Comparison of ENCODE assay signal across 8 cellular contexts in the genomic region with DNA sequence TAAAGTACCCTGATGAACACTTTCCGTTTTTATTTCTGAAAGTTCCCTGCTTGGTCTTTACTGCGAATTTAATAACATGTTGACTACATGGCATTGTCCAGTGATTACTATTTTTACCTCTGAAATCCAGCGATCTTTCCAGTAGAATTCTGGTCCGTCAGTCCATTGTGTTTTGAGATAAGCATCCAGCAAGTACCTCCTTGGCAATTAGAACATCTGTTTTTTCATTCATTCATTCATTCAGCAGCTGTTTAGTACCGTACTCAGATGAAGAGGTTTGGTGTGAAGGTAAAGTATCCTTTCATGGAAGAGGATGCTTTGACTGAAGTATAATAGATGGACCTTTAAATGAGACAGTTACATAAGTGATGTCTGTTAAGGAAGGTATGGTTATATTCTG. TPM values are rescaled to one million over a fixed set of nuclear protein-coding genes. Genes with fewer than 3 reads are reported as not detected.
DNase-seq lines count a peak whose midpoint lies in the region; ATAC-seq and TF ChIP-seq lines count a peak whose summit lies in the region.

No MANE protein-coding gene starts in this region.

- POLR2A ChIA-PET in CD8-positive, alpha-beta memory T cell (lab: Charles Lee): no interaction called here

- ATAC-seq in effector memory CD8-positive, alpha-beta T cell (replicated peaks): no peak
- ATAC-seq in GM19328 (IDR thresholded peaks at IDR 0.05; ENCODE audit: unreplicated experiment): no peak

- no peaks in the 10 kb centered on the region for H3K27me3 ChIP-seq in CD8-positive, alpha-beta memory T cell (ENCODE audit: insufficient read depth, low read length, poor library complexity, severe bottlenecking)
- H3K27me3 ChIP-seq in osteoblast (ENCODE audit: insufficient read depth, low read length): peaks cover 3% of the 10 kb centered on the region

- TF ChIP-seq CTCF in osteoblast (IDR thresholded peaks at IDR 0.05; ENCODE audit: extremely low read depth, low read depth, low read length): no peak

- no peaks in the 10 kb centered on the region for H3K9me3 Mint-ChIP-seq in CD8-positive, alpha-beta memory T cell
- H3K9me3 Mint-ChIP-seq in effector memory CD8-positive, alpha-beta T cell: no peaks in the 10 kb centered on the region

- peaks cover 25% of the 10 kb centered on the region for H3K4me1 ChIP-seq in CD8-positive, alpha-beta memory T cell (ENCODE audit: insufficient read depth, low read length)
- H3K4me1 ChIP-seq in osteoblast (ENCODE audit: insufficient read depth, low read length): peaks cover 21% of the 10 kb centered on the region

- peaks cover 0 to 2% (median 0%) of the 10 kb centered on the region in 3 donors for H3K36me3 Mint-ChIP-seq in CD8-positive, alpha-beta memory T cell
- no peaks in the 10 kb centered on the region for H3K36me3 Mint-ChIP-seq in effector memory CD8-positive, alpha-beta T cell (ENCODE audit: insufficient read depth)

- peaks cover 27 to 55% (median 42%) of the 10 kb centered on the region in 3 donors for H3K4me1 Mint-ChIP-seq in CD8-positive, alpha-beta memory T cell
- peaks cover 13 to 23% of the 10 kb centered on the region in 2 donors for H3K4me1 Mint-ChIP-seq in effector memory CD8-positive, alpha-beta T cell (ENCODE audit: low read depth in 2 of 2)

- no peaks in the 10 kb centered on the region for H3K9me3 ChIP-seq in CD8-positive, alpha-beta memory T cell (ENCODE audit: low read length)
- H3K9me3 ChIP-seq in osteoblast (ENCODE audit: low read depth, low read length): no peaks in the 10 kb centered on the region

- H3K36me3 ChIP-seq in CD8-positive, alpha-beta memory T cell (ENCODE audit: insufficient read depth, low read length): no peaks in the 10 kb centered on the region
- no peaks in the 10 kb centered on the region for H3K36me3 ChIP-seq in osteoblast (ENCODE audit: insufficient read depth, low read length)

- H3K4me3 ChIP-seq in CD8-positive, alpha-beta memory T cell (ENCODE audit: low read length): peak overlapping the region; percentile 83
- H3K4me3 ChIP-seq in osteoblast (ENCODE audit: insufficient read depth, low read length): peak overlapping the region; percentile 88

- peak overlapping the region; percentile 64 for H3K27ac ChIP-seq in CD8-positive, alpha-beta memory T cell (ENCODE audit: low read depth, low read length)
- peak overlapping the region; percentile 72 for H3K27ac ChIP-seq in osteoblast (ENCODE audit: low read depth, low read length)

- peaks cover 35% of the 10 kb centered on the region for H4K20me1 ChIP-seq in osteoblast (ENCODE audit: insufficient read depth, low read length)

- peak overlapping the region; percentile 70 to 93 (median 84) for H3K27ac Mint-ChIP-seq in CD8-positive, alpha-beta memory T cell
- peak overlapping the region; percentile 56 to 83 for H3K27ac Mint-ChIP-seq in effector memory CD8-positive, alpha-beta T cell

- CTCF ChIA-PET in CD8-positive, alpha-beta memory T cell (lab: Charles Lee): interaction anchor here (1.4 kb wide), 1 partner anchor 349 kb away, joined by 3 read pairs; no protein-coding TSS in a partner anchor

- H3K4me3 Mint-ChIP-seq in CD8-positive, alpha-beta memory T cell: peak overlapping the region; percentile 77 to 91 (median 88)
- H3K4me3 Mint-ChIP-seq in effector memory CD8-positive, alpha-beta T cell: peak overlapping the region; percentile 80 to 82

- H2AFZ ChIP-seq in osteoblast (ENCODE audit: low read length): peak overlapping the region; percentile 79

- H3K27me3 Mint-ChIP-seq in CD8-positive, alpha-beta memory T cell: no peaks in the 10 kb centered on the region
- H3K27me3 Mint-ChIP-seq in effector memory CD8-positive, alpha-beta T cell: no peaks in the 10 kb centered on the region

- H3K79me2 ChIP-seq in osteoblast (ENCODE audit: insufficient read depth, low read length): peaks cover 54% of the 10 kb centered on the region

- no peak for DNase-seq in CD8-positive, alpha-beta memory T cell
- peak; percentile 8 for DNase-seq in NCI-H748 treated with DMSO at 0.1 percent for 48 hours (lab: John Stamatoyannopoulos, UW)
- DNase-seq in effector memory CD8-positive, alpha-beta T cell: no peak
- DNase-seq in osteoblast (ENCODE audit: insufficient read length, low spot score, missing footprints): no peak
- DNase-seq in HuH-7 (ENCODE audit: low spot score): no peak
- DNase-seq in C1 segment of cervical spinal cord (lab: John Stamatoyannopoulos, UW): no peak
- no peak for DNase-seq in NOMO-1 (lab: John Stamatoyannopoulos, UW; ENCODE audit: unreplicated experiment in 2 of 2)

- H3K4me2 ChIP-seq in osteoblast (ENCODE audit: insufficient read depth, low read length): peak overlapping the region; percentile 87

RNA-seq across cellular contexts. Expression of gene MAPK8, which starts 1.1 kb away (rescaled TPM):
- total RNA-seq in CD8-positive, alpha-beta memory T cell: 10 to 100 TPM; 38.8 to 43.5 TPM
- polyA plus RNA-seq in CD8-positive, alpha-beta memory T cell: 20.5 TPM
- total RNA-seq in osteoblast: 55.7 and 57.8 TPM in 2 replicates

RNA-seq across cellular contexts. Expression of gene FRMPD2, which starts 33.1 kb away (rescaled TPM):
- not detected for total RNA-seq in CD8-positive, alpha-beta memory T cell
- not detected for polyA plus RNA-seq in CD8-positive, alpha-beta memory T cell
- 0.59 TPM in 1 of 2 replicates, not detected in the other for total RNA-seq in osteoblast
